Comparison of ENCODE assay signal across 31 cellular contexts in the genomic region with DNA sequence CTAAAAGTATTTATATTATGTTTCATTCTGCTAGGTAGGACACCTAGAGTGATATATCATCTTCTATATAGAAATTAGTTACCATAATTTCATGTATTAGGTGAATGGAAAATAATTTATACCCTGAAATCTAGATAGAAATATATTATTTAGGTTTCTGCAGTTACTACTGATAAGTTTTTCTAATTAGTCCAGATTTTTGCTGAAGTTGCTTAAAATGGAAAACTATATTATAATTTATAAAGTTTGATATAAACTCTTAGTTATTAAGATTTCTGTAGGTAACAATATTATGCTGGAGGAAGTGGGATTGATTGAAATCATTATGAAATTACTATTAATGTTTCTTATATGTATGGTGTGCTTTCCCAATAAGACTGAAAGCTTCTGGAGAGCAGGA. TPM values are rescaled to one million over a fixed set of nuclear protein-coding genes. Genes with fewer than 3 reads are reported as not detected.
A peak's percentile ranks its signal among the peaks of the same experiment; 100 is the strongest.
DNase-seq lines count a peak whose midpoint lies in the region; ATAC-seq, FAIRE-seq and TF ChIP-seq lines count a peak whose summit lies in the region.
"Had no signal": no experiment of that assay in that cellular context is flagged by ENCODE, and none has a peak within 500 bp of the region (broad histone marks: within the 10 kb centered on the region; RNA-seq: fewer than 3 reads in every experiment).

No MANE protein-coding gene starts in this region.

- H3K36me3 ChIP-seq in HepG2 (replicated peaks in 1 of 2; ENCODE audit: control insufficient read depth in 1 of 2, insufficient read depth in 2 of 2, low read length in 2 of 2), result peaks cover 1 to 7% of the 10 kb centered on the region in 2 experiments; a peak in 1 of 5 replicates
- no peaks in the 10 kb centered on the region for H3K36me3 ChIP-seq in right lobe of liver
- H3K36me3 ChIP-seq in K562 (ENCODE audit: control insufficient read depth, insufficient read depth, low read length), result no peaks in the 10 kb centered on the region
- H3K36me3 ChIP-seq in pancreas, result no peaks in the 10 kb centered on the region
- H3K36me3 ChIP-seq: BE2C, BLaER1 had no signal

- H3K9ac ChIP-seq in HepG2 (ENCODE audit: insufficient read depth, low read depth, low read length) (no peak overlapping the region), K562 (ENCODE audit: insufficient read depth in 1 of 2, low read depth in 2 of 2, low read length in 2 of 2) (no peak overlapping the region)
- H3K9ac ChIP-seq: BLaER1 had no signal

- no peak for TF ChIP-seq POLR2A in HepG2 (IDR thresholded peaks at IDR 0.05; ENCODE audit: insufficient read depth in 1 of 2, low read depth in 2 of 2, low read length in 2 of 2)
- no peak for TF ChIP-seq POLR2A in right lobe of liver (IDR thresholded peaks at IDR 0.05)
- no peak for TF ChIP-seq POLR2A in K562 (conservative IDR thresholded peaks at IDR 0.05)

- POLR2A ChIA-PET in HepG2 (lab: Yijun Ruan, JAX) (no interaction called here), K562 (lab: Yijun Ruan, JAX) (no interaction called here)

- FAIRE-seq in HepG2 (lab: Jason Lieb, UNC) (no peak), K562 (lab: Jason Lieb, UNC) (no peak), pancreas (lab: Jason Lieb, UNC) (peak; percentile 37)
- FAIRE-seq: GM12878, GM12892, GM18507 had no signal

- DNase-seq in HepG2 (ENCODE audit: low spot score), result no peak
- no peak for DNase-seq in right lobe of liver
- DNase-seq in K562 (ENCODE audit: extremely low read depth in 1 of 4, low spot score in 3 of 4), result no peak
- DNase-seq in pancreas, result no peak
- DNase-seq in mesenteric fat pad (ENCODE audit: low spot score), result no peak
- DNase-seq: ACHN; BE2C; C1 segment of cervical spinal cord; CD4-positive, alpha-beta memory T cell; CD4-positive, CD25-positive, alpha-beta regulatory T cell; CD8-positive, alpha-beta memory T cell; COR-L47; DMS 273 treated with DMSO at 0.1 percent for 48 hours; DMS153; DMS53; DMS79; DND-41; EL; GDM1 had no signal

- TF ChIP-seq RAD21 in HepG2 (CRISPR knock-in tag; IDR thresholded peaks at IDR 0.05) (no peak), K562 (CRISPR knock-in tag; conservative IDR thresholded peaks at IDR 0.05 in 1 of 2, IDR thresholded peaks at IDR 0.05 in 1 of 2) (no peak)

- H3K27me3 ChIP-seq in HepG2 (ENCODE audit: control insufficient read depth in 1 of 2, insufficient read depth in 2 of 2, low read length in 2 of 2), result no peaks in the 10 kb centered on the region
- H3K27me3 ChIP-seq in right lobe of liver, result no peaks in the 10 kb centered on the region
- H3K27me3 ChIP-seq in K562 (ENCODE audit: control insufficient read depth in 2 of 2, insufficient read depth in 2 of 2, low read length in 2 of 2), result no peaks in the 10 kb centered on the region
- H3K27me3 ChIP-seq in pancreas, result no peaks in the 10 kb centered on the region
- H3K27me3 ChIP-seq: BLaER1 had no signal

- no peak for TF ChIP-seq CTCF in HepG2 (CRISPR knock-in tag; IDR thresholded peaks at IDR 0.05)
- no peak for TF ChIP-seq CTCF in right lobe of liver (IDR thresholded peaks at IDR 0.05)
- no peak for TF ChIP-seq CTCF in K562 (IDR thresholded peaks at IDR 0.05 in 2 of 3, conservative IDR thresholded peaks at IDR 0.05 in 1 of 3; ENCODE audit: insufficient read depth in 2 of 3, low read depth in 1 of 3, low read length in 3 of 3)
- no peak for TF ChIP-seq CTCF in pancreas (IDR thresholded peaks at IDR 0.05)

- H3K4me2 ChIP-seq in HepG2 (ENCODE audit: low read depth, low read length) (no peak overlapping the region), K562 (ENCODE audit: insufficient read depth, low read length) (no peak overlapping the region)

- H4K20me1 ChIP-seq in HepG2 (ENCODE audit: insufficient read depth, low read length) (no peaks in the 10 kb centered on the region), K562 (replicated peaks; ENCODE audit: control insufficient read depth, insufficient read depth, low read length) (no peaks in the 10 kb centered on the region)
- H4K20me1 ChIP-seq: BLaER1 had no signal

- in situ Hi-C loops in HepG2 (cut with HindIII; ENCODE audit: extremely low pct_ligation_motif_present, low pct_unique_long_range_greater_than_20kb), result no loop called here
- in situ Hi-C loops in K562 (cut with MboI), result no loop called here

- H3K79me2 ChIP-seq in HepG2 (ENCODE audit: insufficient read depth, low read length), result no peaks in the 10 kb centered on the region
- H3K79me2 ChIP-seq in K562 (ENCODE audit: control insufficient read depth, insufficient read depth, low read length), result no peaks in the 10 kb centered on the region

- H3K9me3 ChIP-seq in HepG2 (ENCODE audit: low read length) (no peaks in the 10 kb centered on the region), right lobe of liver (no peaks in the 10 kb centered on the region), K562 (replicated peaks; ENCODE audit: control insufficient read depth, insufficient read depth, low read depth, low read length) (no peaks in the 10 kb centered on the region), pancreas (no peaks in the 10 kb centered on the region)
- H3K9me3 ChIP-seq: BE2C, BLaER1 had no signal

- CTCF ChIA-PET in HepG2 (lab: Yijun Ruan, JAX; ENCODE audit: low intra/inter-chr PET ratio, low total read pairs), result no interaction called here
- CTCF ChIA-PET in K562 (lab: Yijun Ruan, JAX; ENCODE audit: low intra/inter-chr PET ratio), result no interaction called here

- no peaks in the 10 kb centered on the region for H3K4me1 ChIP-seq in HepG2 (ENCODE audit: insufficient read depth, low read length)
- H3K4me1 ChIP-seq in right lobe of liver, result no peaks in the 10 kb centered on the region
- H3K4me1 ChIP-seq in K562 (replicated peaks in 1 of 2; ENCODE audit: control insufficient read depth in 2 of 2, insufficient read depth in 2 of 2, low read length in 2 of 2), result no peaks in the 10 kb centered on the region
- H3K4me1 ChIP-seq in pancreas, result no peaks in the 10 kb centered on the region
- H3K4me1 ChIP-seq: BE2C had no signal

- no TSS peak for BruUV-seq in HepG2 (replicated peaks; lab: Mats Ljungman, UMichigan)
- no TSS peak for BruUV-seq in K562 (replicated peaks; lab: Mats Ljungman, UMichigan)

- H3K27ac ChIP-seq in HepG2 (ENCODE audit: extremely low read length, insufficient read depth, low read length), result no peak overlapping the region
- no peak overlapping the region for H3K27ac ChIP-seq in right lobe of liver
- H3K27ac ChIP-seq in K562 (ENCODE audit: extremely low read depth, low read depth, low read length), result no peak overlapping the region
- no peak overlapping the region for H3K27ac ChIP-seq in pancreas
- H3K27ac ChIP-seq: 22Rv1, BLaER1 had no signal

- TF ChIP-seq EP300 in HepG2 (IDR thresholded peaks at IDR 0.05; ENCODE audit: low read depth in 2 of 2, low read length in 2 of 2), result no peak
- no peak for TF ChIP-seq EP300 in HepG2 (CRISPR knock-in tag; IDR thresholded peaks at IDR 0.05; ENCODE audit: borderline replicate concordance)
- TF ChIP-seq EP300 in K562 (IDR thresholded peaks at IDR 0.05; ENCODE audit: low read length), result no peak

- no peak overlapping the region for H2AFZ ChIP-seq in HepG2 (ENCODE audit: low read length)
- no peak overlapping the region for H2AFZ ChIP-seq in K562 (ENCODE audit: low read depth, low read length)

- intact Hi-C loops in HepG2 (cut with micrococcal nuclease; ENCODE audit: unreplicated experiment), result no loop called here
- intact Hi-C loops in right lobe of liver (cut with DNase I), result no loop called here
- intact Hi-C loops in K562 (cut with micrococcal nuclease), result no loop called here
- intact Hi-C loops in pancreas (cut with DNase I), result no loop called here

- H3K9me1 ChIP-seq in K562 (ENCODE audit: control insufficient read depth, insufficient read depth, low read length), result no peaks in the 10 kb centered on the region

- H3K4me3 ChIP-seq in HepG2 (replicated peaks in 1 of 3; ENCODE audit: insufficient read depth in 1 of 3, low read depth in 2 of 3, low read length in 3 of 3), result no peak overlapping the region
- no peak overlapping the region for H3K4me3 ChIP-seq in right lobe of liver
- no peak overlapping the region for H3K4me3 ChIP-seq in K562
- H3K4me3 ChIP-seq in pancreas, result no peak overlapping the region
- H3K4me3 ChIP-seq: BLaER1, GM12878 had no signal

- no peak for ATAC-seq in HepG2
- ATAC-seq in right lobe of liver, result no peak
- no peak for ATAC-seq in K562
- ATAC-seq in pancreas, result no peak
- no peak for ATAC-seq in HG03571 (IDR thresholded peaks at IDR 0.05; ENCODE audit: unreplicated experiment)
- ATAC-seq: GM12878 had no signal

RNA-seq across cellular contexts. Expression of a gene that starts 56.0 kb away (rescaled TPM):
- total RNA-seq in HepG2 (2016; rRNA removed; fragmentation: Illumina TruSeq; extraction: Trizol) (12.1 and 20.1 TPM in 2 replicates), right lobe of liver (100 to 1,000 TPM; 114 to 400 (median 239) TPM), K562 (2014; rRNA removed) (not detected in 2 replicates), K562 (2014; rRNA removed; fragmentation: Illumina TruSeq; extraction: Trizol) (not detected in 2 replicates), K562 (2015; rRNA removed; fragmentation: Illumina TruSeq; extraction: Trizol) (not detected in 2 replicates), K562 (2021) (not detected in 2 replicates), pancreas (under 1 TPM; 0.19 to 0.70 (median 0.34) TPM), mesenteric fat pad (not detected)
- total RNA-seq in HepG2 (2016; cell fraction: cytosol; rRNA removed; fragmentation: Illumina TruSeq; extraction: Trizol; ENCODE audit: low read depth), result 2.9 and 3.2 TPM in 2 replicates
- 12.4 and 19.4 TPM in 2 replicates for total RNA-seq in HepG2 (2016; cell fraction: insoluble cytoplasmic fraction; rRNA removed; fragmentation: Illumina TruSeq; extraction: Trizol)
- 7.0 and 7.6 TPM in 2 replicates for total RNA-seq in HepG2 (2016; cell fraction: membrane; rRNA removed; fragmentation: Illumina TruSeq; extraction: Trizol)
- total RNA-seq in HepG2 (2016; cell fraction: nucleus; rRNA removed; fragmentation: Illumina TruSeq; extraction: Trizol), result 15.9 and 21.0 TPM in 2 replicates
- polyA plus RNA-seq in HepG2 (2011; rRNA removed) (17.3 and 20.2 TPM in 2 replicates), K562 (2011; rRNA removed) (not detected in 2 replicates), K562 (2014; fragmentation: Illumina TruSeq; extraction: Trizol) (not detected in 2 replicates), K562 (2014; fragmentation: Nextera tagmentation; extraction: Ambion mirVana) (not detected), K562 (2014; rRNA removed) (not detected in 2 replicates), pancreas (1 to 10 TPM; 1.1 to 4.3 TPM)
- 11.5 and 15.3 TPM in 2 replicates for polyA plus RNA-seq in HepG2 (2011; cell fraction: cytosol; rRNA removed)
- polyA plus RNA-seq in HepG2 (2011; cell fraction: nucleus; rRNA removed), result 5.4 and 6.4 TPM in 2 replicates
- polyA plus RNA-seq in HepG2 (2012), result 14.6 and 20.7 TPM in 2 replicates
- polyA plus RNA-seq in HepG2 (2016; cell fraction: cytosol; fragmentation: Illumina TruSeq; extraction: Trizol; ENCODE audit: low read depth), result 1.4 and 1.5 TPM in 2 replicates
- 9.7 and 11.2 TPM in 2 replicates for polyA plus RNA-seq in HepG2 (2016; cell fraction: insoluble cytoplasmic fraction; fragmentation: Illumina TruSeq; extraction: Trizol; ENCODE audit: low read depth)
- polyA plus RNA-seq in HepG2 (2016; cell fraction: membrane; fragmentation: Illumina TruSeq; extraction: Trizol; ENCODE audit: low read depth), result 3.7 and 4.1 TPM in 2 replicates
- 22.0 and 24.2 TPM in 2 replicates for polyA plus RNA-seq in HepG2 (2016; cell fraction: nucleus; fragmentation: Illumina TruSeq; extraction: Trizol; ENCODE audit: insufficient read depth, low read depth)
- 26.7 TPM in 1 of 2 replicates, not detected in the other for polyA minus RNA-seq in HepG2 (2011; rRNA and poly(A)+ RNA removed; ENCODE audit: low replicate concordance)
- polyA minus RNA-seq in HepG2 (2011; cell fraction: cytosol; rRNA and poly(A)+ RNA removed), result 15.7 and 16.5 TPM in 2 replicates
- 13.5 and 16.3 TPM in 2 replicates for polyA minus RNA-seq in HepG2 (2011; cell fraction: nucleus; rRNA and poly(A)+ RNA removed)
- not detected in 2 replicates for total RNA-seq in K562 (2011; cell fraction: chromatin; rRNA removed; ENCODE audit: low replicate concordance)
- total RNA-seq in K562 (2011; cell fraction: nucleolus; rRNA removed), result not detected in 2 replicates
- not detected in 2 replicates for total RNA-seq in K562 (2011; cell fraction: nucleoplasm; rRNA removed)
- not detected in 2 replicates for polyA plus RNA-seq in K562 (2011; cell fraction: cytosol; rRNA removed)
- not detected in 2 replicates for polyA plus RNA-seq in K562 (2011; cell fraction: nucleus; rRNA removed)
- polyA plus RNA-seq in K562 (2012), result not detected in 2 replicates
- polyA minus RNA-seq in K562 (2011; rRNA and poly(A)+ RNA removed), result not detected in 2 replicates
- polyA minus RNA-seq in K562 (2011; cell fraction: cytosol; rRNA and poly(A)+ RNA removed), result not detected in 2 replicates
- polyA minus RNA-seq in K562 (2011; cell fraction: nucleus; rRNA and poly(A)+ RNA removed), result not detected in 2 replicates
- total RNA-seq: A172; A673; CD4-positive, alpha-beta memory T cell; CD4-positive, CD25-positive, alpha-beta regulatory T cell; CD8-positive, alpha-beta memory T cell; Daoy; G401; GM12878 had no signal
- polyA plus RNA-seq: AG04450; CD14-positive monocyte; CD4-positive, alpha-beta memory T cell; CD4-positive, CD25-positive, alpha-beta regulatory T cell; CD8-positive, alpha-beta memory T cell; GM12878 had no signal
